In the genomic region with DNA sequence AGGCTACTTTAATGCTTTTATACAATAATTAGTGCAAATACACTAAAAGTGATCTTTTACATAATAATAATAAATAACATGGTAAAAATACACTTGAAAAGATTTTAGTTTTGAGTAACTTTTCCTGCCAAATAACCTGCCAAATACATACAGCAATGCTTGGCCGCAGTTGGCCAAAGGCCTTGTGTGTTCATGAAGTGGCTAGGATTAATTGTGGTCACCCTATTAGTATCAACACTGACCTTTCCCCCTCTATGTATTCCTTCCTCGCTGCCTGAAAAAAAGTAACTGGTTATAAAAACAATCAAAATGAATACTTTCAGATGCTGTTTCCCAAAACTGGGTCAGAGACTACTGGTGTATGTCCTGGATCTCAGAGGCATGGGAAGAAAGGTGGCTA, we compare ENCODE assay signal across 18 cellular contexts.
"Had no signal": no experiment of that assay in that cellular context is flagged by ENCODE, and none has a peak within 500 bp of the region (broad histone marks: within the 10 kb centered on the region; RNA-seq: fewer than 3 reads in every experiment).

No MANE protein-coding gene starts in this region.

- H3K4me1 ChIP-seq: gastrocnemius medialis, left lung, psoas muscle, right lobe of liver, upper lobe of right lung had no signal

- DNase-seq: activated B cell treated with CpG ODN at 0.5 μM for 24 hours; activated CD4-positive, alpha-beta T cell treated with anti-CD3 and anti-CD28 coated beads, Interleukin-2, amount 10 ng/mL, durations not matched to agents 7 days and 5 days; activated CD8-positive, alpha-beta memory T cell treated with anti-CD3 and anti-CD28 coated beads for 24 hours; activated naive CD4-positive, alpha-beta T cell treated with anti-CD3 and anti-CD28 coated beads, Interleukin-2, amount 10 ng/mL, durations not matched to agents 7 days and 5 days; dorsolateral prefrontal cortex; esophagus squamous epithelium; gastrocnemius medialis; heart right ventricle; islet precursor cell; left lung; mesendoderm; psoas muscle; right lobe of liver; stimulated activated CD4-positive, alpha-beta T cell treated with anti-CD3 and anti-CD28 coated beads, Interleukin-2, amount 100 ng/mL, for 48 hours; stimulated activated naive CD8-positive, alpha-beta T cell treated with anti-CD3 and anti-CD28 coated beads, Interleukin-15, Interleukin-2, amounts not matched to agents 100 U/mL and 50 U/mL, for 24 hours; T-helper 17 cell; upper lobe of right lung had no signal

- H3K9me3 ChIP-seq: esophagus squamous epithelium, gastrocnemius medialis, heart right ventricle, left lung, psoas muscle, right lobe of liver, suprapubic skin, upper lobe of right lung had no signal

- ATAC-seq: gastrocnemius medialis; heart right ventricle; psoas muscle; stimulated activated naive CD8-positive, alpha-beta T cell treated with anti-CD3 and anti-CD28 coated beads, Interleukin-15, Interleukin-2, amounts not matched to agents 100 U/mL and 50 U/mL, for 24 hours; T-helper 17 cell had no signal

- H3K27ac ChIP-seq: dorsolateral prefrontal cortex, esophagus squamous epithelium, gastrocnemius medialis, left lung, psoas muscle, right lobe of liver, suprapubic skin, upper lobe of right lung had no signal

- H3K36me3 ChIP-seq: gastrocnemius medialis, heart right ventricle, right lobe of liver, upper lobe of right lung had no signal

- H3K4me3 ChIP-seq: dorsolateral prefrontal cortex, esophagus squamous epithelium, gastrocnemius medialis, heart right ventricle, left lung, psoas muscle, right lobe of liver, suprapubic skin, upper lobe of right lung had no signal

- H3K27me3 ChIP-seq: dorsolateral prefrontal cortex, esophagus squamous epithelium, gastrocnemius medialis, heart right ventricle, left lung, right lobe of liver, suprapubic skin, upper lobe of right lung had no signal
